Comparison of ENCODE assay signal across 35 cellular contexts in the genomic region with DNA sequence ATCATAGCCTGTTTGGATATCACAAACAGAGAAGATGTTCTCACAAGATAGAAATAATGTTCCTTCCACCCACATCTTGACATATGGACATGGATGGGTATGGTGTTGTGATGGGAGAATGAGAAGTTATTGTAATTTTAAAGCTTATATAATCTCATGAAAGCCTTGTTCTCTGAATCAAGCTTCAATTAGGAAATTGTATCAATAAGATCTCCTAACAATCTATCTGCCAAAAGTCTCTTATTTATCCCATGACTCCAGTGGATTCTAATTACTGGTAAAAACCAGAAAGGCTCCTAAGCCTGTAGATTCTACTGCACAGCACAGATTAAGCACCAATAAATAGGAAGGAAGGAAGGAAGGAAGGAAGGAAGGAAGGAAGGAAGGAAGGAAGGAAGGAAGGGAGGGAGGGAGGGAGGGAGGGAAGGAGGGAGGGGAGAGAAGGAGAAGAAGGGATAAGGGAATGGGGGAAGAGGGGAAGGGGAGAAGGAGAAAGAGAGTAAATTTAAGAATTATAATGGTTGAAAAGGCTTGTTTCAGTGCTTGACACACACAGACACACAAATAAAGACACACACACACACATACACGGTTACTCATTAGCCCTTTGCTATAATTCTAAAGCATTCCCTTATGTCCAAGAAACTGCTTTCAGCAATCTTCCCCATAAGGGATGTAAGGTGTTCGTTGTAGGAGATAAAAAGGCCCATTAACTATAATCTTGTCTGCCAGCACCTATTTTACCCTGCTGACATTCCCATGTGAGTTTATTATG.
"Had no signal": no experiment of that assay in that cellular context is flagged by ENCODE, and none has a peak within 500 bp of the region (broad histone marks: within the 10 kb centered on the region; RNA-seq: fewer than 3 reads in every experiment).

No MANE protein-coding gene starts in this region.

- DNase-seq: activated B cell treated with CpG ODN at 0.5 μM for 24 hours; activated CD4-positive, alpha-beta memory T cell treated with anti-CD3 and anti-CD28 coated beads for 36 hours; activated CD4-positive, alpha-beta T cell treated with anti-CD3 and anti-CD28 coated beads for 4 hours; activated CD4-positive, alpha-beta T cell treated with anti-CD3 and anti-CD28 coated beads, Interleukin-2, amount 10 ng/mL, durations not matched to agents 24 days and 14 days; activated CD4-positive, alpha-beta T cell treated with anti-CD3 and anti-CD28 coated beads, Interleukin-2, amount 50 U/mL, for 1 hour; activated CD4-positive, alpha-beta T cell treated with anti-CD3 and anti-CD28 coated beads, Interleukin-2, amount 50 U/mL, for 4 hours; activated CD4-positive, CD25-positive, alpha-beta regulatory T cell treated with anti-CD3 and anti-CD28 coated beads, Interleukin-2, amount 50 U/mL, for 72 hours; activated CD8-positive, alpha-beta memory T cell treated with anti-CD3 and anti-CD28 coated beads, Interleukin-2, amount 50 U/mL, for 4 hours; activated CD8-positive, alpha-beta T cell treated with anti-CD3 and anti-CD28 coated beads for 36 hours; activated effector memory CD4-positive, alpha-beta T cell treated with anti-CD3 and anti-CD28 coated beads, Interleukin-2, amount 50 U/mL, for 16 hours; activated gamma-delta T cell treated with Interleukin-2 at 50 U/mL for 16 hours; activated naive CD4-positive, alpha-beta T cell; activated naive CD4-positive, alpha-beta T cell treated with anti-CD3 and anti-CD28 coated beads for 36 hours; activated naive CD4-positive, alpha-beta T cell treated with anti-CD3 and anti-CD28 coated beads, Interleukin-2, amount 50 U/mL, for 16 hours; activated naive CD8-positive, alpha-beta T cell treated with anti-CD3 and anti-CD28 coated beads for 36 hours; activated T-cell treated with anti-CD3 and anti-CD28 coated beads for 4 hours; activated T-cell treated with anti-CD3 and anti-CD28 coated beads, Interleukin-2, amount 50 U/mL, for 1 hour; activated T-cell treated with anti-CD3 and anti-CD28 coated beads, Interleukin-2, amount 50 U/mL, for 4 hours; activated T-cell treated with anti-CD3 and anti-CD28 coated beads, Interleukin-2, amount 50 U/mL, for 72 hours; adrenal gland; amniotic stem cell; aorta; body of pancreas; brain microvascular endothelial cell; central memory CD4-positive, alpha-beta T cell; T-helper 1 cell; T-helper 2 cell; T-helper 9 cell had no signal

- H3K27ac Mint-ChIP-seq: activated B cell treated with CpG ODN at 0.5 μM for 24 hours; activated CD4-positive, alpha-beta memory T cell treated with anti-CD3 and anti-CD28 coated beads for 36 hours; activated CD4-positive, alpha-beta T cell treated with anti-CD3 and anti-CD28 coated beads, Interleukin-2, amount 10 ng/mL, durations not matched to agents 24 days and 14 days; activated CD8-positive, alpha-beta T cell treated with anti-CD3 and anti-CD28 coated beads for 36 hours; activated naive CD4-positive, alpha-beta T cell treated with anti-CD3 and anti-CD28 coated beads for 36 hours; activated naive CD4-positive, alpha-beta T cell treated with anti-CD3 and anti-CD28 coated beads, Interleukin-2, amount 50 U/mL, for 72 hours; activated naive CD8-positive, alpha-beta T cell treated with anti-CD3 and anti-CD28 coated beads for 36 hours; activated T-cell treated with anti-CD3 and anti-CD28 coated beads, Interleukin-2, amount 50 U/mL, for 72 hours; activated T-helper 1 cell treated with anti-CD3 and anti-CD28 coated beads, Interleukin-12 subunit alpha, Interleukin-12 subunit beta, Interleukin-2, Interleukin-4 antibody, amounts not matched to agents 30 ng/mL and 10 ng/mL and 1 ng/mL, durations not matched to agents 14 hours and 24 hours and 36 hours; activated T-helper 17 cell treated with anti-CD3 and anti-CD28 coated beads, Interleukin-2, amount 50 U/mL, for 72 hours; T-helper 1 cell treated with Interleukin-12 subunit alpha and Interleukin-12 subunit beta and Interleukin-4 antibody, amounts not matched to agents 30 μg/mL and 1 μg/mL, for 36 hours; T-helper 2 cell treated with Interferon-gamma antibody and Interleukin-4, amounts not matched to agents 5 μg/mL and 100 μg/mL, for 36 hours had no signal

- ATAC-seq: activated CD8-positive, alpha-beta T cell treated with anti-CD3 and anti-CD28 coated beads for 36 hours; activated naive CD4-positive, alpha-beta T cell treated with anti-CD3 and anti-CD28 coated beads, Interleukin-2, amount 50 U/mL, for 72 hours; activated T-cell treated with anti-CD3 and anti-CD28 coated beads, Interleukin-2, amount 50 U/mL, for 4 hours; activated T-cell treated with anti-CD3 and anti-CD28 coated beads, Interleukin-2, amount 50 U/mL, for 72 hours; activated T-helper 17 cell treated with anti-CD3 and anti-CD28 coated beads, Interleukin-2, amount 50 U/mL, for 72 hours; body of pancreas had no signal

- H3K4me1 Mint-ChIP-seq: activated B cell treated with CpG ODN at 0.5 μM for 24 hours; activated CD4-positive, alpha-beta T cell treated with anti-CD3 and anti-CD28 coated beads, Interleukin-2, amount 10 ng/mL, durations not matched to agents 24 days and 14 days; activated naive CD8-positive, alpha-beta T cell treated with anti-CD3 and anti-CD28 coated beads for 36 hours; activated T-helper 17 cell treated with anti-CD3 and anti-CD28 coated beads, Interleukin-2, amount 50 U/mL, for 72 hours had no signal

- H3K36me3 Mint-ChIP-seq: activated CD4-positive, alpha-beta memory T cell treated with anti-CD3 and anti-CD28 coated beads for 36 hours; activated naive CD4-positive, alpha-beta T cell treated with anti-CD3 and anti-CD28 coated beads, Interleukin-2, amount 50 U/mL, for 72 hours; activated naive CD8-positive, alpha-beta T cell treated with anti-CD3 and anti-CD28 coated beads for 36 hours had no signal

- H3K4me3 ChIP-seq: adrenal gland, body of pancreas, breast epithelium had no signal

- H3K36me3 ChIP-seq: adrenal gland, brain microvascular endothelial cell, breast epithelium had no signal

- H3K9me3 ChIP-seq: adrenal gland, body of pancreas, breast epithelium had no signal

- H3K27me3 ChIP-seq: adrenal gland, body of pancreas, brain microvascular endothelial cell, breast epithelium had no signal

- H3K27me3 Mint-ChIP-seq: activated B cell treated with CpG ODN at 0.5 μM for 24 hours; activated CD4-positive, alpha-beta memory T cell treated with anti-CD3 and anti-CD28 coated beads for 36 hours; activated CD4-positive, alpha-beta T cell treated with anti-CD3 and anti-CD28 coated beads, Interleukin-2, amount 10 ng/mL, durations not matched to agents 24 days and 14 days; activated CD8-positive, alpha-beta T cell treated with anti-CD3 and anti-CD28 coated beads for 36 hours; activated naive CD8-positive, alpha-beta T cell treated with anti-CD3 and anti-CD28 coated beads for 36 hours; activated T-helper 17 cell treated with anti-CD3 and anti-CD28 coated beads, Interleukin-2, amount 50 U/mL, for 72 hours had no signal

- H3K4me1 ChIP-seq: adrenal gland, body of pancreas, breast epithelium had no signal

- H3K27ac ChIP-seq: adrenal gland, body of pancreas, brain microvascular endothelial cell, breast epithelium, VCaP had no signal

- H3K9me3 Mint-ChIP-seq: activated CD4-positive, alpha-beta memory T cell treated with anti-CD3 and anti-CD28 coated beads for 36 hours; activated CD8-positive, alpha-beta T cell treated with anti-CD3 and anti-CD28 coated beads for 36 hours; activated naive CD4-positive, alpha-beta T cell treated with anti-CD3 and anti-CD28 coated beads for 36 hours; activated naive CD8-positive, alpha-beta T cell treated with anti-CD3 and anti-CD28 coated beads for 36 hours; activated T-cell treated with anti-CD3 and anti-CD28 coated beads, Interleukin-2, amount 50 U/mL, for 4 hours; activated T-helper 1 cell treated with anti-CD3 and anti-CD28 coated beads, Interleukin-12 subunit alpha, Interleukin-12 subunit beta, Interleukin-2, Interleukin-4 antibody, amounts not matched to agents 30 ng/mL and 10 ng/mL and 1 ng/mL, durations not matched to agents 14 hours and 24 hours and 36 hours; activated T-helper 17 cell treated with anti-CD3 and anti-CD28 coated beads, Interleukin-2, amount 50 U/mL, for 72 hours; T-helper 1 cell treated with Interleukin-12 subunit alpha and Interleukin-12 subunit beta and Interleukin-4 antibody, amounts not matched to agents 30 μg/mL and 1 μg/mL, for 36 hours; T-helper 2 cell treated with Interferon-gamma antibody and Interleukin-4, amounts not matched to agents 5 μg/mL and 100 μg/mL, for 36 hours had no signal

- H3K4me3 Mint-ChIP-seq: activated B cell treated with CpG ODN at 0.5 μM for 24 hours; activated CD4-positive, alpha-beta memory T cell treated with anti-CD3 and anti-CD28 coated beads for 36 hours; activated CD4-positive, alpha-beta T cell treated with anti-CD3 and anti-CD28 coated beads, Interleukin-2, amount 10 ng/mL, durations not matched to agents 24 days and 14 days; activated CD8-positive, alpha-beta T cell treated with anti-CD3 and anti-CD28 coated beads for 36 hours; activated naive CD4-positive, alpha-beta T cell treated with anti-CD3 and anti-CD28 coated beads for 36 hours; activated naive CD8-positive, alpha-beta T cell treated with anti-CD3 and anti-CD28 coated beads for 36 hours; activated T-cell treated with anti-CD3 and anti-CD28 coated beads, Interleukin-2, amount 50 U/mL, for 4 hours; activated T-cell treated with anti-CD3 and anti-CD28 coated beads, Interleukin-2, amount 50 U/mL, for 72 hours; activated T-helper 1 cell treated with anti-CD3 and anti-CD28 coated beads, Interleukin-12 subunit alpha, Interleukin-12 subunit beta, Interleukin-2, Interleukin-4 antibody, amounts not matched to agents 30 ng/mL and 10 ng/mL and 1 ng/mL, durations not matched to agents 14 hours and 24 hours and 36 hours; activated T-helper 17 cell treated with anti-CD3 and anti-CD28 coated beads, Interleukin-2, amount 50 U/mL, for 72 hours; T-helper 1 cell treated with Interleukin-12 subunit alpha and Interleukin-12 subunit beta and Interleukin-4 antibody, amounts not matched to agents 30 μg/mL and 1 μg/mL, for 36 hours; T-helper 2 cell treated with Interferon-gamma antibody and Interleukin-4, amounts not matched to agents 5 μg/mL and 100 μg/mL, for 36 hours had no signal
